19 cellular contexts compared by ENCODE assay signal in the genomic region with DNA sequence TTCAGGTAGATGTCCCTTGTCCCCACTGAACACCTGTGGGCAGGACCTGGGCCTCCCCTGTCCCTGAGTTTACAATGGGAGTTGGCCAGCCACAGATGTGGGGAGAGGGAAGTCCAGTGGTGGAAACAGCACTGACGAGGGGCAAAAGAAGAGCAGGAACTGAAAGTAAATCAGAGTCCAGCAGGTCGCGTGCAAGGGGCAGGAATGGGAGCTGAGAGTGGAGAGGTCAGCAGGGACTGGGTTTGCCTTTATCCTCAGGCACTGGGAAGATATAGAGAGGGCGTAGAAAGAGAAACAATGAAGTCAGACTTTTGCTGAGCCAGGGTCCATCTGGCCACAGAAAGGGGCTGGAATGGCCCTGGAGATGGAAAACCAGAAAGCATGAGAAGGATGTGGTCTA. TPM values are rescaled to one million over a fixed set of nuclear protein-coding genes. Genes with fewer than 3 reads are reported as not detected.
DNase-seq lines count a peak whose midpoint lies in the region; ATAC-seq and TF ChIP-seq lines count a peak whose summit lies in the region.
"Had no signal": no experiment of that assay in that cellular context is flagged by ENCODE, and none has a peak within 500 bp of the region (broad histone marks: within the 10 kb centered on the region; RNA-seq: fewer than 3 reads in every experiment).

No MANE protein-coding gene starts in this region.

- H3K79me1 ChIP-seq in mesenchymal stem cell (replicated peaks; ENCODE audit: low read length, poor library complexity, severe bottlenecking): no peaks in the 10 kb centered on the region

- no peaks in the 10 kb centered on the region for H3F3A ChIP-seq in GM23338 (replicated peaks; ENCODE audit: low read depth)

- H3K18ac ChIP-seq in mesenchymal stem cell (ENCODE audit: low read depth in 1 of 2, low read length in 2 of 2): no peak overlapping the region

- H3K27me3 ChIP-seq in mesenchymal stem cell (ENCODE audit: control insufficient read depth in 1 of 2, insufficient read depth in 1 of 2, low read length in 2 of 2): peaks cover 0 to 7% of the 10 kb centered on the region in 2 experiments
- no peaks in the 10 kb centered on the region for H3K27me3 ChIP-seq in upper lobe of right lung
- no peaks in the 10 kb centered on the region for H3K27me3 ChIP-seq in GM23338 (ENCODE audit: insufficient read depth)
- no peaks in the 10 kb centered on the region for H3K27me3 ChIP-seq in suprapubic skin
- H3K27me3 ChIP-seq: ovary had no signal

- TF ChIP-seq EP300 in suprapubic skin (IDR thresholded peaks at IDR 0.05): no peak

- H3K27ac ChIP-seq in mesenchymal stem cell (ENCODE audit: low read length, poor library complexity, severe bottlenecking): no peak overlapping the region
- no peak overlapping the region for H3K27ac ChIP-seq in upper lobe of right lung
- H3K27ac ChIP-seq in GM23338 (ENCODE audit: low read depth): no peak overlapping the region
- H3K27ac ChIP-seq in suprapubic skin: no peak overlapping the region
- H3K27ac ChIP-seq: ovary had no signal

- no peaks in the 10 kb centered on the region for H3K9me3 ChIP-seq in mesenchymal stem cell (ENCODE audit: control insufficient read depth, low read length)
- H3K9me3 ChIP-seq in upper lobe of right lung: no peaks in the 10 kb centered on the region
- H3K9me3 ChIP-seq in suprapubic skin: no peaks in the 10 kb centered on the region
- H3K9me3 ChIP-seq: ovary had no signal

- H3K4me1 Mint-ChIP-seq in glutamatergic neuron (ENCODE audit: low read depth, unreplicated experiment) (peaks cover 10% of the 10 kb centered on the region), GM23338 (no peaks in the 10 kb centered on the region; the same call in 2 of the 3 replicates)
- H3K4me1 Mint-ChIP-seq in effector memory CD8-positive, alpha-beta T cell (ENCODE audit: low read depth in 2 of 2): peaks cover 0 to 2% of the 10 kb centered on the region in 2 donors
- H3K4me1 Mint-ChIP-seq: activated CD4-positive, alpha-beta T cell treated with anti-CD3 and anti-CD28 coated beads for 36 hours had no signal

- no peaks in the 10 kb centered on the region for H3K79me2 ChIP-seq in GM23338 (replicated peaks; ENCODE audit: insufficient read depth)

- WGBS in mesenchymal stem cell: 56% methylated on average over 4 of the region's 4 CpGs
- WGBS in suprapubic skin: 82% methylated on average over 4 of the region's 4 CpGs

- no peaks in the 10 kb centered on the region; the same call in 1 of the 2 replicates for H3K9me2 ChIP-seq in GM23338 (ENCODE audit: insufficient read depth)

- H2BK120ac ChIP-seq in mesenchymal stem cell (ENCODE audit: low read depth, low read length): no peak overlapping the region

- peak; percentile 46 for DNase-seq in activated effector memory CD4-positive, alpha-beta T cell treated with anti-CD3 and anti-CD28 coated beads, Interleukin-2, amount 50 U/mL, for 16 hours
- DNase-seq in activated effector memory CD4-positive, alpha-beta T cell treated with Interleukin-2 at 50 U/mL for 16 hours: no peak
- no peak for DNase-seq in glutamatergic neuron
- peak; percentile 38 for DNase-seq in mesenchymal stem cell
- peak; percentile 57 for DNase-seq in upper lobe of right lung
- no peak for DNase-seq in GM23338 (ENCODE audit: low spot score)
- no peak for DNase-seq in suprapubic skin (ENCODE audit: low spot score in 2 of 2)
- DNase-seq in effector memory CD8-positive, alpha-beta T cell: no peak
- DNase-seq: 8988T; activated CD4-positive, alpha-beta T cell treated with anti-CD3 and anti-CD28 coated beads for 36 hours; activated CD8-positive, alpha-beta memory T cell treated with anti-CD3 and anti-CD28 coated beads, Interleukin-2, amount 50 U/mL, for 4 hours; activated naive CD4-positive, alpha-beta T cell treated with Interleukin-2 at 50 U/mL for 16 hours; DMS 273 treated with DMSO at 0.1 percent for 48 hours; NCI-H146; NCI-H774; small intestine; stimulated activated CD4-positive, alpha-beta T cell treated with anti-CD3 and anti-CD28 coated beads, Interleukin-4, amount 100 ng/mL, for 4 hours had no signal

- intact Hi-C loops in upper lobe of right lung (cut with DNase I): no loop called here

- no peak overlapping the region for H2AFZ ChIP-seq in mesenchymal stem cell (ENCODE audit: low read depth, low read length)
- H2AFZ ChIP-seq in GM23338: no peak overlapping the region

- no peak for TF ChIP-seq CTCF in glutamatergic neuron (IDR thresholded peaks at IDR 0.05; ENCODE audit: partially characterized antibody, unreplicated experiment)
- TF ChIP-seq CTCF in upper lobe of right lung (IDR thresholded peaks at IDR 0.05): no peak
- TF ChIP-seq CTCF in GM23338 (conservative IDR thresholded peaks at IDR 0.05; ENCODE audit: low read depth in 2 of 2): no peak
- TF ChIP-seq CTCF in suprapubic skin (IDR thresholded peaks at IDR 0.05): no peak

- H3K36me3 Mint-ChIP-seq in glutamatergic neuron (ENCODE audit: unreplicated experiment) (no peaks in the 10 kb centered on the region), GM23338 (ENCODE audit: low read depth) (no peaks in the 10 kb centered on the region)
- H3K36me3 Mint-ChIP-seq in effector memory CD8-positive, alpha-beta T cell (ENCODE audit: insufficient read depth): peaks cover 3% of the 10 kb centered on the region

- H3K4me3 ChIP-seq in mesenchymal stem cell (ENCODE audit: insufficient read depth in 1 of 2, low read depth in 1 of 2, low read length in 2 of 2) (no peak overlapping the region), upper lobe of right lung (no peak overlapping the region), GM23338 (no peak overlapping the region), suprapubic skin (no peak overlapping the region)
- H3K4me3 ChIP-seq: ovary had no signal

- peak overlapping the region; percentile 58 for H3K4me3 Mint-ChIP-seq in glutamatergic neuron (ENCODE audit: unreplicated experiment)
- H3K4me3 Mint-ChIP-seq in GM23338: no peak overlapping the region
- H3K4me3 Mint-ChIP-seq in effector memory CD8-positive, alpha-beta T cell: no peak overlapping the region
- H3K4me3 Mint-ChIP-seq: activated CD4-positive, alpha-beta T cell treated with anti-CD3 and anti-CD28 coated beads for 36 hours had no signal

- no peak overlapping the region for H4K8ac ChIP-seq in mesenchymal stem cell (ENCODE audit: low read length)

- H3K27me3 Mint-ChIP-seq in glutamatergic neuron (ENCODE audit: unreplicated experiment) (peaks cover 9% of the 10 kb centered on the region), GM23338 (ENCODE audit: insufficient read depth, low read depth, poor library complexity) (peaks cover 3% of the 10 kb centered on the region)
- peaks cover 6 to 19% of the 10 kb centered on the region in 2 donors for H3K27me3 Mint-ChIP-seq in effector memory CD8-positive, alpha-beta T cell
- H3K27me3 Mint-ChIP-seq: activated CD4-positive, alpha-beta T cell treated with anti-CD3 and anti-CD28 coated beads for 36 hours had no signal

- H2BK5ac ChIP-seq in mesenchymal stem cell (ENCODE audit: low read depth, low read length, poor library complexity, severe bottlenecking): no peak overlapping the region

- H3K36me3 ChIP-seq in mesenchymal stem cell (ENCODE audit: control insufficient read depth in 1 of 2, insufficient read depth in 2 of 2, low read depth in 1 of 2, low read length in 2 of 2): no peaks in the 10 kb centered on the region
- H3K36me3 ChIP-seq in upper lobe of right lung: no peaks in the 10 kb centered on the region
- H3K36me3 ChIP-seq in GM23338 (ENCODE audit: insufficient read depth): no peaks in the 10 kb centered on the region
- no peaks in the 10 kb centered on the region for H3K36me3 ChIP-seq in suprapubic skin
- H3K36me3 ChIP-seq: ovary had no signal

- no peak overlapping the region for H2AK5ac ChIP-seq in mesenchymal stem cell (ENCODE audit: low read length, severe bottlenecking)

- no peak overlapping the region for H2BK12ac ChIP-seq in mesenchymal stem cell (ENCODE audit: low read length in 2 of 2)

- ATAC-seq in upper lobe of right lung (peak; percentile 65), GM23338 (no peak)
- no peak for ATAC-seq in effector memory CD8-positive, alpha-beta T cell (replicated peaks)
- ATAC-seq: activated CD4-positive, alpha-beta T cell treated with anti-CD3 and anti-CD28 coated beads for 36 hours had no signal

- H3K27ac Mint-ChIP-seq in glutamatergic neuron (ENCODE audit: unreplicated experiment) (no peak overlapping the region), GM23338 (no peak overlapping the region)
- no peak overlapping the region for H3K27ac Mint-ChIP-seq in effector memory CD8-positive, alpha-beta T cell
- H3K27ac Mint-ChIP-seq: activated CD4-positive, alpha-beta T cell treated with anti-CD3 and anti-CD28 coated beads for 36 hours had no signal

- H3K9me3 Mint-ChIP-seq in glutamatergic neuron (ENCODE audit: unreplicated experiment) (no peaks in the 10 kb centered on the region), GM23338 (no peaks in the 10 kb centered on the region; the same call in 2 of the 3 replicates)
- H3K9me3 Mint-ChIP-seq in effector memory CD8-positive, alpha-beta T cell: no peaks in the 10 kb centered on the region

- no peak overlapping the region for H3K14ac ChIP-seq in mesenchymal stem cell (ENCODE audit: low read length in 2 of 2)

- no peak overlapping the region for H3K23ac ChIP-seq in mesenchymal stem cell (ENCODE audit: low read length in 2 of 2)

- H3K4ac ChIP-seq in mesenchymal stem cell (ENCODE audit: low read depth in 1 of 2, low read length in 2 of 2): no peak overlapping the region

- H3K4me1 ChIP-seq in mesenchymal stem cell (ENCODE audit: control insufficient read depth, insufficient read depth, low read depth, low read length) (no peaks in the 10 kb centered on the region), upper lobe of right lung (no peaks in the 10 kb centered on the region), GM23338 (ENCODE audit: insufficient read depth) (0 out of 2 replicates have a peak, but pooled peaks cover 4% of the 10 kb centered on the region), suprapubic skin (peaks cover 4% of the 10 kb centered on the region)

- TF ChIP-seq POLR2A in suprapubic skin (IDR thresholded peaks at IDR 0.05): no peak

- H4K91ac ChIP-seq in mesenchymal stem cell (ENCODE audit: low read length): no peak overlapping the region

- H3K4me2 ChIP-seq in mesenchymal stem cell (ENCODE audit: low read length, poor library complexity, severe bottlenecking) (no peak overlapping the region), GM23338 (no peak overlapping the region)

- H4K20me1 ChIP-seq in GM23338 (replicated peaks; ENCODE audit: insufficient read depth): no peaks in the 10 kb centered on the region

- H2BK15ac ChIP-seq in mesenchymal stem cell (ENCODE audit: low read depth, poor library complexity, severe bottlenecking): no peak overlapping the region

- H3K9ac ChIP-seq in mesenchymal stem cell (ENCODE audit: low read length): no peak overlapping the region

RNA-seq across cellular contexts. Expression of gene P2RY6, which starts 8.5 kb away (rescaled TPM):
- total RNA-seq in glutamatergic neuron (ENCODE audit: unreplicated experiment): not detected
- polyA plus RNA-seq in mesenchymal stem cell (2013, experiment 1 of 2): 0.35 TPM
- 0.21 TPM for polyA plus RNA-seq in mesenchymal stem cell (2013, experiment 2 of 2)
- 3.2 TPM for total RNA-seq in upper lobe of right lung
- total RNA-seq in GM23338 (2014; rRNA removed; shearing (Covaris generic)): not detected in 2 replicates
- polyA plus RNA-seq in GM23338 (2016; fragmentation: Nextera tagmentation; extraction: Ambion mirVana): 0.40 TPM in 1 of 2 replicates, not detected in the other
- under 1 TPM in 3 of 4 donors, not detected in 1; 0.38 to 0.89 (median 0.38) TPM for total RNA-seq in suprapubic skin
- total RNA-seq: activated CD4-positive, alpha-beta T cell treated with anti-CD3 and anti-CD28 coated beads for 36 hours; H1 had no signal

RNA-seq across cellular contexts. Expression of gene ARHGEF17, which starts 27.5 kb away (rescaled TPM):
- total RNA-seq in glutamatergic neuron (ENCODE audit: unreplicated experiment): 43.3 TPM
- 69.6 TPM for polyA plus RNA-seq in mesenchymal stem cell (2013, experiment 1 of 2)
- 65.7 TPM for polyA plus RNA-seq in mesenchymal stem cell (2013, experiment 2 of 2)
- total RNA-seq in upper lobe of right lung: 74.5 TPM
- total RNA-seq in GM23338 (2014; rRNA removed; shearing (Covaris generic)): 11.0 and 15.0 TPM in 2 replicates
- 2.7 and 2.9 TPM in 2 replicates for polyA plus RNA-seq in GM23338 (2016; fragmentation: Nextera tagmentation; extraction: Ambion mirVana)
- total RNA-seq in suprapubic skin: 10 to 100 TPM in 2 of 4 donors, 1 to 10 TPM in 2; 8.3 to 25.0 (median 9.7) TPM

Comparison
In these comparisons a context has a peak if more than half of its experiments do, and no peak if none do; other contexts are left out.
1. DNase-seq: peak in activated effector memory CD4-positive, alpha-beta T cell treated with anti-CD3 and anti-CD28 coated beads, Interleukin-2, amount 50 U/mL, for 16 hours (single experiment), mesenchymal stem cell (single experiment) and upper lobe of right lung (single experiment); none in activated effector memory CD4-positive, alpha-beta T cell treated with Interleukin-2 at 50 U/mL for 16 hours (single experiment), glutamatergic neuron (single experiment), GM23338 (single experiment), suprapubic skin (0 of 2) and effector memory CD8-positive, alpha-beta T cell (0 of 3).